Comparison of ENCODE assay signal across 18 cellular contexts in genomic region chr5:176851380-176851779, GRCh38. TPM values are rescaled to one million over a fixed set of nuclear protein-coding genes. Genes with fewer than 3 reads are reported as not detected.
DNase-seq lines count a peak whose midpoint lies in the region; ATAC-seq, FAIRE-seq and TF ChIP-seq lines count a peak whose summit lies in the region.
"Had no signal": no experiment of that assay in that cellular context is flagged by ENCODE, and none has a peak within 500 bp of the region (broad histone marks: within the 10 kb centered on the region; RNA-seq: fewer than 3 reads in every experiment).

No MANE protein-coding gene starts in this region.

- peaks cover 24% of the 10 kb centered on the region for H3K4me1 Mint-ChIP-seq in nephron progenitor cell
- H3K4me1 Mint-ChIP-seq: CD4-positive, alpha-beta memory T cell had no signal

- TF ChIP-seq RAD21 in HepG2 (CRISPR knock-in tag; IDR thresholded peaks at IDR 0.05), result no peak

- no peak overlapping the region for H3K9ac ChIP-seq in HepG2 (ENCODE audit: insufficient read depth, low read depth, low read length)
- H3K9ac ChIP-seq: GM23248 had no signal

- in situ Hi-C loops in HepG2 (cut with HindIII; ENCODE audit: extremely low pct_ligation_motif_present, low pct_unique_long_range_greater_than_20kb), result no loop called here

- H3K27ac ChIP-seq in HepG2 (ENCODE audit: extremely low read length, insufficient read depth, low read length), result no peak overlapping the region
- H3K27ac ChIP-seq in right lobe of liver, result no peak overlapping the region
- H3K27ac ChIP-seq: GM23248 had no signal

- CTCF ChIA-PET in HepG2 (lab: Yijun Ruan, JAX; ENCODE audit: low intra/inter-chr PET ratio, low total read pairs), result no interaction called here

- BruUV-seq in HepG2 (replicated peaks; lab: Mats Ljungman, UMichigan), result no TSS peak

- H3K4me3 Mint-ChIP-seq in nephron progenitor cell, result no peak overlapping the region
- H3K4me3 Mint-ChIP-seq: CD4-positive, alpha-beta memory T cell had no signal

- TF ChIP-seq EP300 in HepG2 (IDR thresholded peaks at IDR 0.05; ENCODE audit: low read depth in 2 of 2, low read length in 2 of 2) (no peak), HepG2 (CRISPR knock-in tag; IDR thresholded peaks at IDR 0.05; ENCODE audit: borderline replicate concordance) (no peak)

- H3K27me3 ChIP-seq in HepG2 (ENCODE audit: control insufficient read depth in 1 of 2, insufficient read depth in 2 of 2, low read length in 2 of 2) (peaks cover 12 to 82% of the 10 kb centered on the region in 2 experiments; a peak in 4 of 5 replicates), right lobe of liver (no peaks in the 10 kb centered on the region)

- ATAC-seq in HepG2, result no peak
- no peak for ATAC-seq in right lobe of liver
- ATAC-seq in activated naive CD4-positive, alpha-beta T cell treated with anti-CD3 and anti-CD28 coated beads, Interleukin-2, amount 50 U/mL, for 72 hours, result no peak

- H3K27ac Mint-ChIP-seq in nephron progenitor cell, result no peak overlapping the region
- peak overlapping the region in 1 of 2 donors; percentile 65 for H3K27ac Mint-ChIP-seq in activated naive CD4-positive, alpha-beta T cell treated with anti-CD3 and anti-CD28 coated beads, Interleukin-2, amount 50 U/mL, for 72 hours
- H3K27ac Mint-ChIP-seq: CD4-positive, alpha-beta memory T cell had no signal

- no peak overlapping the region for H3K4me2 ChIP-seq in HepG2 (ENCODE audit: low read depth, low read length)

- DNase-seq in HepG2 (ENCODE audit: low spot score), result no peak
- no peak for DNase-seq in right lobe of liver
- DNase-seq in RPMI8226, result peak; percentile 69
- peak; percentile 1 for DNase-seq in nephron progenitor cell
- no peak for DNase-seq in activated naive CD4-positive, alpha-beta T cell treated with anti-CD3 and anti-CD28 coated beads, Interleukin-2, amount 50 U/mL, for 72 hours (ENCODE audit: low spot score in 2 of 2)
- DNase-seq in cerebellum (ENCODE audit: low spot score), result no peak
- DNase-seq in GOT3 (lab: John Stamatoyannopoulos, UW), result no peak
- DNase-seq: 8988T; Calu3; CD4-positive, alpha-beta memory T cell; GF-D8; GM23248 had no signal

- no peaks in the 10 kb centered on the region for H4K20me1 ChIP-seq in HepG2 (ENCODE audit: insufficient read depth, low read length)

- TF ChIP-seq POLR2A in HepG2 (IDR thresholded peaks at IDR 0.05; ENCODE audit: insufficient read depth in 1 of 2, low read depth in 2 of 2, low read length in 2 of 2) (no peak), right lobe of liver (IDR thresholded peaks at IDR 0.05) (no peak)

- no peaks in the 10 kb centered on the region for H3K36me3 ChIP-seq in HepG2 (replicated peaks in 1 of 2; ENCODE audit: control insufficient read depth in 1 of 2, insufficient read depth in 2 of 2, low read length in 2 of 2)
- H3K36me3 ChIP-seq in right lobe of liver, result no peaks in the 10 kb centered on the region
- H3K36me3 ChIP-seq: HAP-1 had no signal

- 69% methylated on average over 8 of the region's 12 CpGs for WGBS in HepG2 (ENCODE audit: low lambda C conversion rate)
- WGBS in right lobe of liver (ENCODE audit: insufficient coverage, low coverage, low lambda C conversion rate, missing lambda C conversion rate), result 86% methylated on average over 3 of the region's 12 CpGs

- H3K9me3 ChIP-seq in HepG2 (ENCODE audit: low read length) (no peaks in the 10 kb centered on the region), right lobe of liver (no peaks in the 10 kb centered on the region)
- H3K9me3 ChIP-seq: HAP-1 had no signal

- no peaks in the 10 kb centered on the region for H3K79me2 ChIP-seq in HepG2 (ENCODE audit: insufficient read depth, low read length)

- POLR2A ChIA-PET in HepG2 (lab: Yijun Ruan, JAX), result no interaction called here

- no peak for FAIRE-seq in HepG2 (lab: Jason Lieb, UNC)
- FAIRE-seq: GM12891, GM18507 had no signal

- no peaks in the 10 kb centered on the region for H3K9me3 Mint-ChIP-seq in nephron progenitor cell
- H3K9me3 Mint-ChIP-seq in activated naive CD4-positive, alpha-beta T cell treated with anti-CD3 and anti-CD28 coated beads, Interleukin-2, amount 50 U/mL, for 72 hours, result no peaks in the 10 kb centered on the region
- H3K9me3 Mint-ChIP-seq: CD4-positive, alpha-beta memory T cell had no signal

- TF ChIP-seq CTCF in HepG2 (CRISPR knock-in tag; IDR thresholded peaks at IDR 0.05) (no peak), right lobe of liver (IDR thresholded peaks at IDR 0.05) (no peak), nephron progenitor cell (IDR thresholded peaks at IDR 0.05) (no peak)

- H3K27me3 Mint-ChIP-seq in nephron progenitor cell (ENCODE audit: low read depth, poor library complexity), result peaks cover 35% of the 10 kb centered on the region

- no peaks in the 10 kb centered on the region for H3K36me3 Mint-ChIP-seq in nephron progenitor cell (ENCODE audit: low read depth)
- H3K36me3 Mint-ChIP-seq in activated naive CD4-positive, alpha-beta T cell treated with anti-CD3 and anti-CD28 coated beads, Interleukin-2, amount 50 U/mL, for 72 hours, result no peaks in the 10 kb centered on the region
- H3K36me3 Mint-ChIP-seq: CD4-positive, alpha-beta memory T cell had no signal

- H3K4me1 ChIP-seq in HepG2 (ENCODE audit: insufficient read depth, low read length), result 0 out of 2 replicates have a peak, but pooled peaks cover 6% of the 10 kb centered on the region
- no peaks in the 10 kb centered on the region for H3K4me1 ChIP-seq in right lobe of liver
- H3K4me1 ChIP-seq: HAP-1 had no signal

- H3K4me3 ChIP-seq in HepG2 (replicated peaks in 1 of 3; ENCODE audit: insufficient read depth in 1 of 3, low read depth in 2 of 3, low read length in 3 of 3), result no peak overlapping the region
- H3K4me3 ChIP-seq in right lobe of liver, result no peak overlapping the region
- H3K4me3 ChIP-seq: GM23248, HAP-1 had no signal

- intact Hi-C loops in HepG2 (cut with micrococcal nuclease; ENCODE audit: unreplicated experiment) (no loop called here), right lobe of liver (cut with DNase I) (no loop called here)

- no peak overlapping the region for H2AFZ ChIP-seq in HepG2 (ENCODE audit: low read length)
- H2AFZ ChIP-seq: GM23248 had no signal

TF ChIP-seq in HepG2, 621 proteins besides CTCF, POLR2A, EP300 and RAD21 (continues in another document):
- TF ChIP-seq MAFK (conservative IDR thresholded peaks at IDR 0.05 in 1 of 2, IDR thresholded peaks at IDR 0.05 in 1 of 2; ENCODE audit: low read length in 2 of 2) (peak; percentile 79 to 85), NKX3-1 (CRISPR knock-in tag; IDR thresholded peaks at IDR 0.05) (no peak)

RNA-seq across cellular contexts. Expression of gene UNC5A, which starts 41.0 kb away (rescaled TPM):
- total RNA-seq in HepG2 (2016; rRNA removed; fragmentation: Illumina TruSeq; extraction: Trizol) (not detected in 2 replicates), right lobe of liver (not detected), cerebellum (9.3 TPM)
- not detected in 2 replicates for total RNA-seq in HepG2 (2016; cell fraction: cytosol; rRNA removed; fragmentation: Illumina TruSeq; extraction: Trizol; ENCODE audit: low read depth)
- total RNA-seq in HepG2 (2016; cell fraction: insoluble cytoplasmic fraction; rRNA removed; fragmentation: Illumina TruSeq; extraction: Trizol), result not detected in 2 replicates
- total RNA-seq in HepG2 (2016; cell fraction: membrane; rRNA removed; fragmentation: Illumina TruSeq; extraction: Trizol), result not detected in 2 replicates
- not detected in 2 replicates for total RNA-seq in HepG2 (2016; cell fraction: nucleus; rRNA removed; fragmentation: Illumina TruSeq; extraction: Trizol)
- polyA plus RNA-seq in HepG2 (2011; rRNA removed), result 0.03 TPM in 1 of 2 replicates, not detected in the other
- 0.01 TPM in 1 of 2 replicates, not detected in the other for polyA plus RNA-seq in HepG2 (2011; cell fraction: cytosol; rRNA removed)
- polyA plus RNA-seq in HepG2 (2011; cell fraction: nucleus; rRNA removed), result 0.10 TPM in 1 of 2 replicates, not detected in the other
- not detected in 2 replicates for polyA plus RNA-seq in HepG2 (2012)
- not detected in 2 replicates for polyA plus RNA-seq in HepG2 (2016; cell fraction: cytosol; fragmentation: Illumina TruSeq; extraction: Trizol; ENCODE audit: low read depth)
- not detected in 2 replicates for polyA plus RNA-seq in HepG2 (2016; cell fraction: insoluble cytoplasmic fraction; fragmentation: Illumina TruSeq; extraction: Trizol; ENCODE audit: low read depth)
- polyA plus RNA-seq in HepG2 (2016; cell fraction: membrane; fragmentation: Illumina TruSeq; extraction: Trizol; ENCODE audit: low read depth), result 0.06 TPM in 1 of 2 replicates, not detected in the other
- polyA plus RNA-seq in HepG2 (2016; cell fraction: nucleus; fragmentation: Illumina TruSeq; extraction: Trizol; ENCODE audit: insufficient read depth, low read depth), result not detected in 2 replicates
- not detected in 2 replicates for polyA minus RNA-seq in HepG2 (2011; rRNA and poly(A)+ RNA removed; ENCODE audit: low replicate concordance)
- not detected in 2 replicates for polyA minus RNA-seq in HepG2 (2011; cell fraction: cytosol; rRNA and poly(A)+ RNA removed)
- polyA minus RNA-seq in HepG2 (2011; cell fraction: nucleus; rRNA and poly(A)+ RNA removed), result not detected in 2 replicates
- under 1 TPM in 1 of 2 donors, not detected in 1; 0.08 TPM for total RNA-seq in activated naive CD4-positive, alpha-beta T cell treated with anti-CD3 and anti-CD28 coated beads, Interleukin-2, amount 50 U/mL, for 72 hours
- total RNA-seq: CD4-positive, alpha-beta memory T cell; G401; GM23248 had no signal
- polyA plus RNA-seq: BJ; CD4-positive, alpha-beta memory T cell; GM23248 had no signal

RNA-seq across cellular contexts. Expression of gene HK3, which starts 47.8 kb away (rescaled TPM):
- total RNA-seq in HepG2 (2016; rRNA removed; fragmentation: Illumina TruSeq; extraction: Trizol) (not detected in 2 replicates), right lobe of liver (10 to 100 TPM in 2 of 6 experiments, 1 to 10 TPM in 4; 2.3 to 21.1 (median 9.1) TPM), cerebellum (0.82 TPM)
- not detected in 2 replicates for total RNA-seq in HepG2 (2016; cell fraction: cytosol; rRNA removed; fragmentation: Illumina TruSeq; extraction: Trizol; ENCODE audit: low read depth)
- not detected in 2 replicates for total RNA-seq in HepG2 (2016; cell fraction: insoluble cytoplasmic fraction; rRNA removed; fragmentation: Illumina TruSeq; extraction: Trizol)
- not detected in 2 replicates for total RNA-seq in HepG2 (2016; cell fraction: membrane; rRNA removed; fragmentation: Illumina TruSeq; extraction: Trizol)
- total RNA-seq in HepG2 (2016; cell fraction: nucleus; rRNA removed; fragmentation: Illumina TruSeq; extraction: Trizol), result not detected in 2 replicates
- 0.13 TPM in 1 of 2 replicates, not detected in the other for polyA plus RNA-seq in HepG2 (2011; rRNA removed)
- not detected in 2 replicates for polyA plus RNA-seq in HepG2 (2011; cell fraction: cytosol; rRNA removed)
- 0.28 and 0.32 TPM in 2 replicates for polyA plus RNA-seq in HepG2 (2011; cell fraction: nucleus; rRNA removed)
- not detected in 2 replicates for polyA plus RNA-seq in HepG2 (2012)
- not detected in 2 replicates for polyA plus RNA-seq in HepG2 (2016; cell fraction: cytosol; fragmentation: Illumina TruSeq; extraction: Trizol; ENCODE audit: low read depth)
- polyA plus RNA-seq in HepG2 (2016; cell fraction: insoluble cytoplasmic fraction; fragmentation: Illumina TruSeq; extraction: Trizol; ENCODE audit: low read depth), result not detected in 2 replicates
- not detected in 2 replicates for polyA plus RNA-seq in HepG2 (2016; cell fraction: membrane; fragmentation: Illumina TruSeq; extraction: Trizol; ENCODE audit: low read depth)
- not detected in 2 replicates for polyA plus RNA-seq in HepG2 (2016; cell fraction: nucleus; fragmentation: Illumina TruSeq; extraction: Trizol; ENCODE audit: insufficient read depth, low read depth)
- polyA minus RNA-seq in HepG2 (2011; rRNA and poly(A)+ RNA removed; ENCODE audit: low replicate concordance), result not detected in 2 replicates
- polyA minus RNA-seq in HepG2 (2011; cell fraction: cytosol; rRNA and poly(A)+ RNA removed), result not detected in 2 replicates
- not detected in 2 replicates for polyA minus RNA-seq in HepG2 (2011; cell fraction: nucleus; rRNA and poly(A)+ RNA removed)
- total RNA-seq in activated naive CD4-positive, alpha-beta T cell treated with anti-CD3 and anti-CD28 coated beads, Interleukin-2, amount 50 U/mL, for 72 hours, result under 1 TPM; 0.11 to 0.27 TPM
- total RNA-seq: Daoy, G401, GM23248 had no signal
- polyA plus RNA-seq: BJ; CD4-positive, alpha-beta memory T cell; GM23248 had no signal

Comparison
In these comparisons a context has a peak if more than half of its experiments do, and no peak if none do; other contexts are left out.
1. DNase-seq: peak in RPMI8226 (single experiment) and nephron progenitor cell (single experiment); none in HepG2 (single experiment), right lobe of liver (0 of 3), activated naive CD4-positive, alpha-beta T cell treated with anti-CD3 and anti-CD28 coated beads, Interleukin-2, amount 50 U/mL, for 72 hours (0 of 2), cerebellum (single experiment) and GOT3 (single experiment).